8 cellular contexts compared by ENCODE assay signal in the genomic region with DNA sequence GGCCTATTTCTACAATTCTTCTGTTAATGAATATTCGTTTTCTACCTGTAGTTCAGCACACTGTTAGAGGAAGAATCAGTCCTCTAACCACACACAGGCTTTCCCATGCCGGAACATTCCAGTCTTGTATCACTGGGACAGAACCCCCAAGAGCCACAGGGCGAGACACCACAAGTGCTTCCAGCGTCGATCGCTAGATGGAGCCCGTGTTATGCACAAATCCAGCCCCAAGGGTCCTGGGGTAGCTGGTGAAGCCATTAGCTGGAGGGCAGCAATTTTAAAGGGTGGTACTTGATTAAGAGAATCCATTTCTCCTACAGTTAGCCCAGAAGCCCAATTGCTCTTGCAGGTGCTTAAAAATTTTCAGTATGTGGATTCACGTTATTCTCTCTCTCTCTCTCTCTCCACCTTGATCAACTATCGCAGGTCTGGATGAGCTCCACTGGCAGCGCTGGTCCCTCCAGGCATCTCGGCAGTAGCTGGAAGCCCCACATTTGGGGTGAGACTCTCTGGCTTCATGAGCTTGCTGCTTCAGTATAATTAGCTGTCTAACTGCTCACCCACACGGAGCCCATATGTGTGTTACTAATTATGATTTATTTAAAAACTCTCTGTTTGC.
DNase-seq lines count a peak whose midpoint lies in the region; ATAC-seq, FAIRE-seq and TF ChIP-seq lines count a peak whose summit lies in the region.

No MANE protein-coding gene starts in this region.

- H2AK5ac ChIP-seq in mesenchymal stem cell (ENCODE audit: low read length, severe bottlenecking), result no peak overlapping the region

- WGBS in mesenchymal stem cell, result 30% methylated on average over 11 of the region's 12 CpGs

- no peak overlapping the region for H3K23ac ChIP-seq in mesenchymal stem cell (ENCODE audit: low read length in 2 of 2)

- DNase-seq in D721Med (ENCODE audit: insufficient read length, low spot score) (peak; percentile 47), Peyer's patch (peak in 1 of 3 donors; percentile 49), dedifferentiated amniotic fluid mesenchymal stem cell (ENCODE audit: extremely low spot score) (peak; percentile 28), mesenchymal stem cell (peak; percentile 60), GF-D8 (lab: John Stamatoyannopoulos, UW) (no peak)
- DNase-seq in activated effector memory CD4-positive, alpha-beta T cell treated with Interleukin-2 at 50 U/mL for 16 hours, result no peak

- TF ChIP-seq POLR2A in Peyer's patch (IDR thresholded peaks at IDR 0.05), result no peak

- FAIRE-seq in D721Med (lab: Jason Lieb, UNC), result no peak

- H3K4me3 ChIP-seq in Peyer's patch (no peak overlapping the region), mesenchymal stem cell (ENCODE audit: insufficient read depth in 1 of 2, low read depth in 1 of 2, low read length in 2 of 2) (no peak overlapping the region)

- H3K9me3 ChIP-seq in Peyer's patch (no peaks in the 10 kb centered on the region), mesenchymal stem cell (ENCODE audit: control insufficient read depth, low read length) (no peaks in the 10 kb centered on the region)

- no peak overlapping the region for H4K8ac ChIP-seq in mesenchymal stem cell (ENCODE audit: low read length)

- no peaks in the 10 kb centered on the region for H3K27me3 ChIP-seq in Peyer's patch
- peaks cover 17 to 31% of the 10 kb centered on the region in 2 experiments for H3K27me3 ChIP-seq in mesenchymal stem cell (ENCODE audit: control insufficient read depth in 1 of 2, insufficient read depth in 1 of 2, low read length in 2 of 2)

- H3K9ac ChIP-seq in mesenchymal stem cell (ENCODE audit: low read length), result no peak overlapping the region

- H3K4me1 ChIP-seq in Peyer's patch (no peaks in the 10 kb centered on the region), mesenchymal stem cell (ENCODE audit: control insufficient read depth, insufficient read depth, low read depth, low read length) (no peaks in the 10 kb centered on the region)

- no peak overlapping the region for H2BK12ac ChIP-seq in mesenchymal stem cell (ENCODE audit: low read length in 2 of 2)

- H3K18ac ChIP-seq in mesenchymal stem cell (ENCODE audit: low read depth in 1 of 2, low read length in 2 of 2), result no peak overlapping the region

- H3K36me3 ChIP-seq in Peyer's patch (no peaks in the 10 kb centered on the region), mesenchymal stem cell (ENCODE audit: control insufficient read depth in 1 of 2, insufficient read depth in 2 of 2, low read depth in 1 of 2, low read length in 2 of 2) (no peaks in the 10 kb centered on the region)

- no peak overlapping the region for H2BK120ac ChIP-seq in mesenchymal stem cell (ENCODE audit: low read depth, low read length)

- H2AFZ ChIP-seq in mesenchymal stem cell (ENCODE audit: low read depth, low read length), result no peak overlapping the region

- H3K79me1 ChIP-seq in mesenchymal stem cell (replicated peaks; ENCODE audit: low read length, poor library complexity, severe bottlenecking), result no peaks in the 10 kb centered on the region

- no peak overlapping the region for H3K14ac ChIP-seq in mesenchymal stem cell (ENCODE audit: low read length in 2 of 2)

- no peak overlapping the region for H2BK5ac ChIP-seq in mesenchymal stem cell (ENCODE audit: low read depth, low read length, poor library complexity, severe bottlenecking)

- H3K27ac ChIP-seq in Peyer's patch, result no peak overlapping the region
- no peak overlapping the region for H3K27ac ChIP-seq in mesenchymal stem cell (ENCODE audit: low read length, poor library complexity, severe bottlenecking)

- H3K4ac ChIP-seq in mesenchymal stem cell (ENCODE audit: low read depth in 1 of 2, low read length in 2 of 2), result no peak overlapping the region

- TF ChIP-seq CTCF in D721Med (IDR thresholded peaks at IDR 0.05; ENCODE audit: insufficient read depth, missing control alignments) (peak; percentile 93), Peyer's patch (IDR thresholded peaks at IDR 0.05) (peak in 4 of 6 experiments; percentile 29 to 55 (median 51))

- no peak overlapping the region for H4K91ac ChIP-seq in mesenchymal stem cell (ENCODE audit: low read length)

- ATAC-seq in GM18909 (IDR thresholded peaks at IDR 0.05; ENCODE audit: poor library complexity, unreplicated experiment) (peak; percentile 78), HG03460 (IDR thresholded peaks at IDR 0.05; ENCODE audit: unreplicated experiment) (peak; percentile 88)

- no peak overlapping the region for H2BK15ac ChIP-seq in mesenchymal stem cell (ENCODE audit: low read depth, poor library complexity, severe bottlenecking)

- H3K4me2 ChIP-seq in mesenchymal stem cell (ENCODE audit: low read length, poor library complexity, severe bottlenecking), result no peak overlapping the region

Comparison
In these comparisons a context has a peak if more than half of its experiments do, and no peak if none do; other contexts are left out.
1. DNase-seq: peak in D721Med (single experiment), dedifferentiated amniotic fluid mesenchymal stem cell (single experiment) and mesenchymal stem cell (single experiment); none in GF-D8 (single experiment) and activated effector memory CD4-positive, alpha-beta T cell treated with Interleukin-2 at 50 U/mL for 16 hours (single experiment).